Comparison of ENCODE assay signal across 9 cellular contexts in genomic region chr2:38462121-38462634, GRCh38.
A peak's percentile ranks its signal among the peaks of the same experiment; 100 is the strongest.
DNase-seq lines count a peak whose midpoint lies in the region; ATAC-seq, FAIRE-seq and TF ChIP-seq lines count a peak whose summit lies in the region.
"Had no signal": no experiment of that assay in that cellular context is flagged by ENCODE, and none has a peak within 500 bp of the region (broad histone marks: within the 10 kb centered on the region; RNA-seq: fewer than 3 reads in every experiment).

No MANE protein-coding gene starts in this region.

- CTCF ChIA-PET in AG04450 (lab: Charles Lee) (no interaction called here), GM12878 (lab: Yijun Ruan, JAX) (interaction anchor here (0.6 to 8.4 kb wide), 5 partner anchors 14 to 452 kb away, joined by 3 to 117 read pairs (median 4); no protein-coding TSS in a partner anchor)
- CTCF ChIA-PET in CD8-positive, alpha-beta memory T cell (lab: Charles Lee), result interaction anchor here (1.6 to 1.8 kb wide), 2 partner anchors 86 to 144 kb away, joined by 3 to 5 read pairs; no protein-coding TSS in a partner anchor

- POLR2A ChIA-PET in AG04450 (lab: Yijun Ruan, JAX) (interaction anchor here (1.0 kb wide), 1 partner anchor 289 kb away, joined by 6 read pairs; the partner anchor contains the start of gene SRSF7), GM12878 (lab: Charles Lee) (interaction anchor here (0.6 to 0.8 kb wide), 2 partner anchors 12 to 86 kb away, joined by 5 to 7 read pairs; no protein-coding TSS in a partner anchor)
- POLR2A ChIA-PET in CD8-positive, alpha-beta memory T cell (lab: Charles Lee), result no interaction called here

- H3K4me3 ChIP-seq in AG04450 (ENCODE audit: low read depth, low read length), result no peak overlapping the region
- no peak overlapping the region for H3K4me3 ChIP-seq in GM12878
- H3K4me3 ChIP-seq in CD8-positive, alpha-beta memory T cell (ENCODE audit: low read length), result no peak overlapping the region

- H3K79me2 ChIP-seq in GM12878 (ENCODE audit: control insufficient read depth, insufficient read depth, low read length), result no peaks in the 10 kb centered on the region

- no peak for TF ChIP-seq EP300 in GM12878 (IDR thresholded peaks at IDR 0.05; ENCODE audit: borderline replicate concordance in 1 of 2, control insufficient read depth in 1 of 2, low read depth in 2 of 2, low read length in 2 of 2)

- no peaks in the 10 kb centered on the region for H3K36me3 Mint-ChIP-seq in CD8-positive, alpha-beta memory T cell
- H3K36me3 Mint-ChIP-seq: brain had no signal

- TF ChIP-seq CTCF in AG04450 (IDR thresholded peaks at IDR 0.05; ENCODE audit: low read depth, low read length), result no peak
- TF ChIP-seq CTCF in GM12878 (IDR thresholded peaks at IDR 0.05 in 2 of 3, conservative IDR thresholded peaks at IDR 0.05 in 1 of 3; ENCODE audit: control insufficient read depth in 2 of 3, extremely low read depth in 1 of 3, insufficient read depth in 1 of 3, low read depth in 3 of 3, low read length in 3 of 3), result no peak

- peaks cover 22% of the 10 kb centered on the region for H3K27me3 ChIP-seq in AG04450 (ENCODE audit: control insufficient read depth, insufficient read depth, low read length)
- H3K27me3 ChIP-seq in GM12878 (replicated peaks in 1 of 2; ENCODE audit: control insufficient read depth in 2 of 2, insufficient read depth in 2 of 2, low read length in 1 of 2), result no peaks in the 10 kb centered on the region
- H3K27me3 ChIP-seq in CD8-positive, alpha-beta memory T cell (ENCODE audit: insufficient read depth, low read length, poor library complexity, severe bottlenecking), result no peaks in the 10 kb centered on the region

- H3K4me3 Mint-ChIP-seq in CD8-positive, alpha-beta memory T cell, result no peak overlapping the region
- H3K4me3 Mint-ChIP-seq: brain had no signal

- no peak overlapping the region for H3K27ac ChIP-seq in AG04450 (ENCODE audit: low read depth, low read length)
- no peak overlapping the region for H3K27ac ChIP-seq in GM12878 (ENCODE audit: control insufficient read depth, insufficient read depth)
- H3K27ac ChIP-seq in CD8-positive, alpha-beta memory T cell (ENCODE audit: low read depth, low read length), result no peak overlapping the region

- no peak overlapping the region for H3K27ac Mint-ChIP-seq in CD8-positive, alpha-beta memory T cell

- no TSS peak for BruUV-seq in GM12878 (replicated peaks; lab: Mats Ljungman, UMichigan)

- H4K20me1 ChIP-seq in GM12878 (ENCODE audit: control insufficient read depth, insufficient read depth), result no peaks in the 10 kb centered on the region

- H3K4me1 ChIP-seq in GM12878 (ENCODE audit: control insufficient read depth, insufficient read depth, low read length), result no peaks in the 10 kb centered on the region
- H3K4me1 ChIP-seq in CD8-positive, alpha-beta memory T cell (ENCODE audit: insufficient read depth, low read length), result no peaks in the 10 kb centered on the region

- no peak for FAIRE-seq in GM12878 (lab: Jason Lieb, UNC)

- H3K36me3 ChIP-seq in GM12878 (ENCODE audit: control insufficient read depth in 2 of 2, insufficient read depth in 2 of 2, low read length in 1 of 2), result no peaks in the 10 kb centered on the region
- H3K36me3 ChIP-seq in CD8-positive, alpha-beta memory T cell (ENCODE audit: insufficient read depth, low read length), result no peaks in the 10 kb centered on the region

- TF ChIP-seq RAD21 in GM12878 (IDR thresholded peaks at IDR 0.05; ENCODE audit: insufficient read depth, low read depth, low read length), result no peak

- peak; percentile 80 for DNase-seq in AG04450 (ENCODE audit: low read depth, low spot score)
- DNase-seq in KBM-7, result peak; percentile 44
- DNase-seq in GM12878 (ENCODE audit: low read depth, low spot score), result no peak
- DNase-seq in non-pigmented ciliary epithelial cell (ENCODE audit: low read depth), result peak; percentile 96
- no peak for DNase-seq in NCI-H146 treated with DMSO at 0.1 percent for 48 hours (lab: John Stamatoyannopoulos, UW; ENCODE audit: unreplicated experiment)
- no peak for DNase-seq in activated gamma-delta T cell treated with Interleukin-2 at 50 U/mL for 16 hours
- no peak for DNase-seq in CD8-positive, alpha-beta memory T cell

- in situ Hi-C loops in KBM-7 (cut with MboI; ENCODE audit: low pct_unique_long_range_greater_than_20kb, low sequenced_read_pairs) (no loop called here), GM12878 (cut with MboI) (no loop called here)

- peaks cover 3 to 19% of the 10 kb centered on the region in 2 donors for H3K27me3 Mint-ChIP-seq in CD8-positive, alpha-beta memory T cell

- H2AFZ ChIP-seq in GM12878 (ENCODE audit: control insufficient read depth, low read depth, low read length), result no peak overlapping the region; the same call in 1 of the 2 replicates

- H3K9me3 ChIP-seq in AG04450 (ENCODE audit: control insufficient read depth, insufficient read depth, low read length) (no peaks in the 10 kb centered on the region), GM12878 (replicated peaks; ENCODE audit: control insufficient read depth, insufficient read depth, low read length) (no peaks in the 10 kb centered on the region)
- H3K9me3 ChIP-seq in CD8-positive, alpha-beta memory T cell (ENCODE audit: low read length), result no peaks in the 10 kb centered on the region

- H3K4me1 Mint-ChIP-seq in CD8-positive, alpha-beta memory T cell, result no peaks in the 10 kb centered on the region

- SMC1A ChIA-PET in GM12878 (lab: Charles Lee; ENCODE audit: uncharacterized antibody, unreplicated experiment), result interaction anchor here (0.6 to 1.3 kb wide), 4 partner anchors 14 to 1429 kb away, joined by 3 read pairs; no protein-coding TSS in a partner anchor

- WGBS in GM12878 (ENCODE audit: insufficient coverage, insufficient replicate concordance, low lambda C conversion rate, missing lambda C conversion rate), result 76% methylated on average over 7 of the region's 7 CpGs

- TF ChIP-seq POLR2A in GM12878 (IDR thresholded peaks at IDR 0.05; ENCODE audit: low read depth, low read length), result no peak

- H3K9me3 Mint-ChIP-seq in CD8-positive, alpha-beta memory T cell, result no peaks in the 10 kb centered on the region

- intact Hi-C loops in GM12878 (cut with micrococcal nuclease; ENCODE audit: unreplicated experiment), result no loop called here

- H3K9ac ChIP-seq in GM12878 (ENCODE audit: control insufficient read depth, insufficient read depth, low read length), result no peak overlapping the region

- RAD21 ChIA-PET in GM12878 (lab: Charles Lee; ENCODE audit: unreplicated experiment), result no interaction called here

- ATAC-seq in GM12878 (no peak), GM19452 (IDR thresholded peaks at IDR 0.05; ENCODE audit: unreplicated experiment) (no peak)

- H3K4me2 ChIP-seq in GM12878 (ENCODE audit: control insufficient read depth, insufficient read depth), result no peak overlapping the region

TF ChIP-seq in GM12878, 131 proteins besides CTCF, POLR2A, EP300 and RAD21:
- TF ChIP-seq IKZF1 (conservative IDR thresholded peaks at IDR 0.05) (peak; percentile 31; the same call in 1 of the 2 replicates), SKIL (IDR thresholded peaks at IDR 0.05; ENCODE audit: low read depth, poor library complexity, severe bottlenecking) (no peak), RUNX3 (IDR thresholded peaks at IDR 0.05; ENCODE audit: low read length) (peak; percentile 33)

Comparison
In these comparisons a context has a peak if more than half of its experiments do, and no peak if none do; other contexts are left out.
1. DNase-seq: peak in AG04450 (single experiment), KBM-7 (single experiment) and non-pigmented ciliary epithelial cell (single experiment); none in GM12878 (single experiment), NCI-H146 treated with DMSO at 0.1 percent for 48 hours (single experiment), activated gamma-delta T cell treated with Interleukin-2 at 50 U/mL for 16 hours (single experiment) and CD8-positive, alpha-beta memory T cell (0 of 5).